In the genomic region with DNA sequence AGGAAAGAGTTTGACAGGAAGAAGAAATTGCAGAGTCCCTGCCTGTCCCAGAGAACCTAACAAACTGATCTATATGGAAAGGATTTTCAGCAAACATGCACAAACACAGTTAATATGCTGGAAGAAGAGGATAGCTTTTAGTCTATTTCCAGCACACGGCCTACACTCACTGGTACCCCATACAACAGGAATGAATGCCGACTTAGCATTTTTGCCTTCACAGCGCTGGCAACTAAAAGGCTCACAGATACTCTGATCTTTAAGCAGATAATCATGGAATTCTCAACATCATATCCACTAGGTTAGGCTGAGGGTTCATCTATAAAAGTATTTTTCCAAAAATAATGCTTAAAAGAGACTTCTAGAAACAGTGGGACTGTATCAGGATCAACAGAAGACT, we compare ENCODE assay signal across 19 cellular contexts. TPM values are rescaled to one million over a fixed set of nuclear protein-coding genes. Genes with fewer than 3 reads are reported as not detected.
DNase-seq lines count a peak whose midpoint lies in the region; ATAC-seq, FAIRE-seq and TF ChIP-seq lines count a peak whose summit lies in the region.
"Had no signal": no experiment of that assay in that cellular context is flagged by ENCODE, and none has a peak within 500 bp of the region (broad histone marks: within the 10 kb centered on the region; RNA-seq: fewer than 3 reads in every experiment).

No MANE protein-coding gene starts in this region.

- in situ Hi-C loops in IMR-90 (cut with MboI; ENCODE audit: low sequenced_read_pairs): no loop called here

- H4K20me1 ChIP-seq in IMR-90 (ENCODE audit: insufficient read depth, low read length) (no peaks in the 10 kb centered on the region), H1 (replicated peaks in 1 of 2; ENCODE audit: control insufficient read depth in 1 of 2, insufficient read depth in 2 of 2, low read length in 2 of 2) (no peaks in the 10 kb centered on the region)

- CTCF ChIA-PET in A549 (lab: Yijun Ruan, JAX) (interaction anchor here (1.0 to 1.5 kb wide), 4 partner anchors 25 to 272 kb away, joined by 3 to 6 read pairs (median 4); no protein-coding TSS in a partner anchor), IMR-90 (lab: Yijun Ruan, JAX) (no interaction called here), H1 (lab: Charles Lee; ENCODE audit: partially characterized antibody) (interaction anchor here (1.2 kb wide), 1 partner anchor 25 kb away, joined by 3 read pairs; no protein-coding TSS in a partner anchor)

- no peak overlapping the region for H2AK9ac ChIP-seq in IMR-90 (replicated peaks; ENCODE audit: low read depth, low read length, poor library complexity)

- peaks cover 4% of the 10 kb centered on the region; the same call in 1 of the 2 replicates for H3K36me3 ChIP-seq in IMR-90 (ENCODE audit: control insufficient read depth, insufficient read depth, low read length)
- no peaks in the 10 kb centered on the region for H3K36me3 ChIP-seq in H1 (ENCODE audit: control insufficient read depth in 2 of 4, insufficient read depth in 4 of 4, low read length in 3 of 4)

- H3K18ac ChIP-seq in IMR-90 (ENCODE audit: low read depth, low read length) (no peak overlapping the region), H1 (ENCODE audit: extremely low read depth, low read length) (no peak overlapping the region)

- FAIRE-seq in A549 (lab: Jason Lieb, UNC): no peak
- FAIRE-seq in H1 (lab: Jason Lieb, UNC): no peak
- FAIRE-seq: A204.1, D721Med, G401.6, GM12891, GM19239 had no signal

- no peak overlapping the region for H3K23ac ChIP-seq in IMR-90 (ENCODE audit: low read depth, low read length)
- H3K23ac ChIP-seq in H1 (ENCODE audit: insufficient read length): no peak overlapping the region

- no peak overlapping the region for H2AK5ac ChIP-seq in IMR-90 (ENCODE audit: low read depth, low read length)
- H2AK5ac ChIP-seq in H1 (ENCODE audit: low read depth, low read length): no peak overlapping the region

- H2BK20ac ChIP-seq in IMR-90 (ENCODE audit: low read depth, low read length): no peak overlapping the region
- H2BK20ac ChIP-seq in H1 (ENCODE audit: low read length): no peak overlapping the region

- H3K79me1 ChIP-seq in IMR-90 (ENCODE audit: low read depth in 1 of 2, low read length in 2 of 2): no peaks in the 10 kb centered on the region
- no peaks in the 10 kb centered on the region for H3K79me1 ChIP-seq in H1 (ENCODE audit: low read depth, low read length)

- H3K4ac ChIP-seq in IMR-90 (ENCODE audit: low read depth, low read length): no peak overlapping the region
- H3K4ac ChIP-seq in H1 (replicated peaks; ENCODE audit: insufficient read length, low read depth, low read length): no peak overlapping the region

- WGBS in A549 (ENCODE audit: missing lambda C conversion rate): 91% methylated on average over 3 of the region's 3 CpGs
- WGBS in IMR-90 (ENCODE audit: extremely low coverage in 2 of 2, insufficient read length in 1 of 2), 2 experiments: no CpG with 5 or more reads among the region's 3 CpGs
- WGBS in H1 (ENCODE audit: extremely low coverage in 1 of 2, insufficient coverage in 1 of 2, insufficient read length in 1 of 2, insufficient replicate concordance in 2 of 2, low coverage in 1 of 2, low lambda C conversion rate in 2 of 2, missing lambda C conversion rate in 1 of 2), 2 experiments: 97% methylated on average over 3 of the region's 3 CpGs; no CpG with 5 or more reads in 1 of the 2 experiments

- H3K4me1 ChIP-seq in A549: no peaks in the 10 kb centered on the region
- no peaks in the 10 kb centered on the region for H3K4me1 ChIP-seq in IMR-90 (ENCODE audit: control insufficient read depth, insufficient read depth, low read length)
- no peaks in the 10 kb centered on the region for H3K4me1 ChIP-seq in H1 (replicated peaks in 1 of 4; ENCODE audit: control insufficient read depth in 3 of 4, insufficient read depth in 4 of 4, low read length in 3 of 4)
- H3K4me1 ChIP-seq: Caco-2 had no signal

- no peak overlapping the region for H2BK5ac ChIP-seq in IMR-90 (ENCODE audit: low read depth, low read length, poor library complexity, severe bottlenecking)
- no peak overlapping the region for H2BK5ac ChIP-seq in H1 (ENCODE audit: low read depth, low read length)

- no peak overlapping the region for H2BK120ac ChIP-seq in IMR-90 (ENCODE audit: low read depth, low read length)
- H2BK120ac ChIP-seq in H1 (replicated peaks; ENCODE audit: low read depth, low read length): no peak overlapping the region

- no peaks in the 10 kb centered on the region for H3K9me3 ChIP-seq in A549
- no peaks in the 10 kb centered on the region for H3K9me3 ChIP-seq in IMR-90 (ENCODE audit: control insufficient read depth, insufficient read depth, low read length)
- H3K9me3 ChIP-seq in H1 (ENCODE audit: insufficient read depth in 2 of 2, low read depth in 1 of 2, low read length in 1 of 2): peaks cover under 1 to 2% of the 10 kb centered on the region in 2 experiments; a peak in 3 of 4 replicates
- H3K9me3 ChIP-seq: Caco-2 had no signal

- H4K8ac ChIP-seq in IMR-90 (ENCODE audit: low read depth in 2 of 2, low read length in 2 of 2) (no peak overlapping the region), H1 (ENCODE audit: extremely low read depth, insufficient read depth, low read length) (no peak overlapping the region)

- no peak overlapping the region for H3K14ac ChIP-seq in IMR-90 (replicated peaks; ENCODE audit: low read depth, low read length)
- no peak overlapping the region for H3K14ac ChIP-seq in H1 (ENCODE audit: insufficient read length)

- TF ChIP-seq EP300 in A549 (IDR thresholded peaks at IDR 0.05) (no peak), H1 (IDR thresholded peaks at IDR 0.05; ENCODE audit: borderline replicate concordance in 1 of 2, low read depth in 2 of 2, low read length in 2 of 2) (no peak)

- H3K4me2 ChIP-seq in A549: no peak overlapping the region
- no peak overlapping the region for H3K4me2 ChIP-seq in IMR-90 (ENCODE audit: low read depth, low read length)
- H3K4me2 ChIP-seq in H1 (ENCODE audit: insufficient read depth in 1 of 2, low read depth in 2 of 2, low read length in 2 of 2): no peak overlapping the region
- H3K4me2 ChIP-seq: BLaER1 treated with 17β-estradiol and CSF1 and Interleukin-3, amounts not matched to agents 10 nM and 100 nM had no signal

- no peak for DNase-seq in A549 (ENCODE audit: low read depth in 1 of 2, low spot score in 1 of 2)
- no peak for DNase-seq in IMR-90
- no peak for DNase-seq in H1 (ENCODE audit: low read depth in 1 of 2, low spot score in 2 of 2)
- DNase-seq in ureter (ENCODE audit: low spot score): no peak
- DNase-seq: 8988T; Caco-2; Calu3; CD4-positive, alpha-beta T cell; CD8-positive, alpha-beta T cell; DMS79 treated with DMSO at 0.1 percent for 48 hours had no signal

- H2AFZ ChIP-seq in IMR-90 (replicated peaks; ENCODE audit: low read length, poor library complexity) (no peak overlapping the region), H1 (ENCODE audit: low read length) (no peak overlapping the region)

- H3K9ac ChIP-seq in IMR-90 (ENCODE audit: low read depth, low read length): no peak overlapping the region
- H3K9ac ChIP-seq in H1 (replicated peaks in 1 of 4; ENCODE audit: extremely low read depth in 1 of 4, low read depth in 3 of 4, low read length in 3 of 4): no peak overlapping the region
- H3K9ac ChIP-seq: BLaER1 treated with 17β-estradiol and CSF1 and Interleukin-3, amounts not matched to agents 10 nM and 100 nM had no signal

- H3K27ac ChIP-seq in A549 (no peak overlapping the region), IMR-90 (ENCODE audit: insufficient read depth, low read length) (no peak overlapping the region), H1 (ENCODE audit: low read depth, low read length) (no peak overlapping the region)
- H3K27ac ChIP-seq: BLaER1 treated with 17β-estradiol and CSF1 and Interleukin-3, amounts not matched to agents 10 nM and 100 nM; C4-2B had no signal

- TF ChIP-seq POLR2A in A549 (IDR thresholded peaks at IDR 0.05; ENCODE audit: low read length) (no peak), IMR-90 (IDR thresholded peaks at IDR 0.05; ENCODE audit: low read depth, low read length) (no peak), H1 (IDR thresholded peaks at IDR 0.05; ENCODE audit: control extremely low read depth in 1 of 2, low read depth in 2 of 2, low read length in 2 of 2) (no peak)

- TF ChIP-seq CTCF in A549 (IDR thresholded peaks at IDR 0.05): no peak
- TF ChIP-seq CTCF in IMR-90 (conservative IDR thresholded peaks at IDR 0.05; ENCODE audit: low read depth, low read length): no peak
- no peak for TF ChIP-seq CTCF in H1 (IDR thresholded peaks at IDR 0.05; ENCODE audit: control extremely low read depth in 1 of 3, insufficient read depth in 1 of 3, low read depth in 1 of 3, low read length in 3 of 3)

- H2BK12ac ChIP-seq in H1 (ENCODE audit: low read depth, low read length): no peak overlapping the region

- ATAC-seq in A549: no peak
- ATAC-seq in IMR-90 (ENCODE audit: low read depth): no peak
- ATAC-seq in HG03469 (IDR thresholded peaks at IDR 0.05; ENCODE audit: unreplicated experiment): no peak
- ATAC-seq in HG02610 (IDR thresholded peaks at IDR 0.05; ENCODE audit: unreplicated experiment): no peak
- ATAC-seq: CD8-positive, alpha-beta T cell had no signal

- H3K27me3 ChIP-seq in IMR-90 (ENCODE audit: control insufficient read depth, insufficient read depth, low read length): no peaks in the 10 kb centered on the region
- peaks cover 0 to under 1% (median 0%) of the 10 kb centered on the region in 4 experiments; a peak in 1 of 7 replicates for H3K27me3 ChIP-seq in H1 (replicated peaks in 1 of 4; ENCODE audit: control insufficient read depth in 3 of 4, extremely low read depth in 1 of 4, insufficient read depth in 3 of 4, low read length in 3 of 4)

- no peaks in the 10 kb centered on the region for H3K23me2 ChIP-seq in H1 (ENCODE audit: low read depth, low read length)

- H2BK15ac ChIP-seq in IMR-90 (ENCODE audit: low read depth, low read length) (no peak overlapping the region), H1 (ENCODE audit: low read length) (no peak overlapping the region)

- H4K5ac ChIP-seq in IMR-90 (ENCODE audit: low read depth, low read length) (no peak overlapping the region), H1 (ENCODE audit: insufficient read length, low read depth, low read length) (no peak overlapping the region)

- no peak overlapping the region for H4K91ac ChIP-seq in IMR-90 (ENCODE audit: insufficient read depth, low read depth, low read length)
- H4K91ac ChIP-seq in H1 (replicated peaks; ENCODE audit: insufficient read length, low read length): no peak overlapping the region

- no peaks in the 10 kb centered on the region for H3K79me2 ChIP-seq in H1 (ENCODE audit: control insufficient read depth in 1 of 2, insufficient read depth in 2 of 2, low read length in 2 of 2)

- TF ChIP-seq RAD21 in A549 (conservative IDR thresholded peaks at IDR 0.05 in 1 of 2, IDR thresholded peaks at IDR 0.05 in 1 of 2) (no peak), IMR-90 (IDR thresholded peaks at IDR 0.05; ENCODE audit: low read length) (no peak), H1 (IDR thresholded peaks at IDR 0.05 in 1 of 2, conservative IDR thresholded peaks at IDR 0.05 in 1 of 2; ENCODE audit: low read depth in 2 of 2, low read length in 2 of 2) (no peak)

- H3K4me3 ChIP-seq in A549: no peak overlapping the region
- no peak overlapping the region for H3K4me3 ChIP-seq in IMR-90 (ENCODE audit: insufficient read depth, low read depth, low read length)
- no peak overlapping the region for H3K4me3 ChIP-seq in H1 (ENCODE audit: extremely low read depth in 1 of 4, insufficient read depth in 2 of 4, low read depth in 3 of 4, low read length in 4 of 4)
- H3K4me3 ChIP-seq: BLaER1 treated with 17β-estradiol and CSF1 and Interleukin-3, amounts not matched to agents 10 nM and 100 nM had no signal

- no TSS peak for BruUV-seq in IMR-90 (replicated peaks; lab: Mats Ljungman, UMichigan)

- intact Hi-C loops in IMR-90 (cut with micrococcal nuclease): no loop called here

- POLR2A ChIA-PET in A549 (lab: Yijun Ruan, JAX) (no interaction called here), IMR-90 (lab: Charles Lee; ENCODE audit: unreplicated experiment) (no interaction called here), H1 (lab: Charles Lee; ENCODE audit: partially characterized antibody) (interaction anchor here (0.6 to 1.5 kb wide), 4 partner anchors 22 to 357 kb away, joined by 3 to 5 read pairs (median 3); a partner anchor contains a TSS)

- H3K9me1 ChIP-seq in IMR-90 (ENCODE audit: insufficient read depth, low read length): no peaks in the 10 kb centered on the region

- H3K56ac ChIP-seq in IMR-90 (ENCODE audit: extremely low read depth, insufficient read depth, low read length): no peak overlapping the region
- no peak overlapping the region for H3K56ac ChIP-seq in H1 (replicated peaks; ENCODE audit: insufficient read length, low read depth, low read length)

- dilution Hi-C loops in IMR-90 (cut with HindIII; ENCODE audit: low sequenced_read_pairs, unreplicated experiment): no loop called here

RNA-seq across cellular contexts. Expression of a gene that starts 9.8 kb away (rescaled TPM):
- polyA plus RNA-seq in A549 (2011; rRNA removed) (0.66 and 0.90 TPM in 2 replicates), A549 (2017; fragmentation: RNase III; extraction: RNeasy Plus Mini Kit Qiagen cat#74134 plus additional on column Dnase treatment) (0.13 to 0.41 TPM in 2 of 3 replicates, not detected in the other), IMR-90 (2012; rRNA removed) (2.2 and 2.8 TPM in 2 replicates), H1 (2011; rRNA removed) (3.5 and 4.0 TPM in 2 replicates)
- polyA plus RNA-seq in A549 (2012; cell fraction: cytosol; rRNA removed): 1.1 TPM in 2 replicates
- polyA plus RNA-seq in A549 (2012; cell fraction: nucleus; rRNA removed): 3.5 and 3.8 TPM in 2 replicates
- 1.2 and 1.5 TPM in 2 replicates for polyA minus RNA-seq in A549 (2011; rRNA and poly(A)+ RNA removed)
- total RNA-seq in IMR-90 (2012; rRNA removed) (1.4 and 1.9 TPM in 2 replicates), ureter (2.6 TPM)
- polyA plus RNA-seq in IMR-90 (2012; cell fraction: cytosol; rRNA removed): 1.3 and 2.5 TPM in 2 replicates
- 4.1 and 6.9 TPM in 2 replicates for polyA plus RNA-seq in IMR-90 (2012; cell fraction: nucleus; rRNA removed; ENCODE audit: low replicate concordance)
- 0.23 and 1.0 TPM in 2 replicates for total RNA-seq in H1 (2021; fragmentation: NEBNext Ultra II Directional; extraction: Animal tissue kit (Norgen Biotek cat#: 25700))
- polyA plus RNA-seq in H1 (2011; cell fraction: cytosol; rRNA removed): 2.2 TPM
- 4.9 TPM for polyA plus RNA-seq in H1 (2011; cell fraction: nucleus; rRNA removed)
- 1.5 to 2.5 TPM (median 1.6 TPM) in 4 replicates for polyA plus RNA-seq in H1 (2012, experiment 1 of 2)
- 1.6 TPM for polyA plus RNA-seq in H1 (2012, experiment 2 of 2)
- 1.1 TPM for polyA plus RNA-seq in H1 (2013, experiment 1 of 2)
- 0.92 TPM for polyA plus RNA-seq in H1 (2013, experiment 2 of 2)
- polyA minus RNA-seq in H1 (2011; rRNA and poly(A)+ RNA removed): 1.7 and 2.3 TPM in 2 replicates
- polyA minus RNA-seq in H1 (2011; cell fraction: cytosol; rRNA and poly(A)+ RNA removed): not detected
- polyA minus RNA-seq in H1 (2011; cell fraction: nucleus; rRNA and poly(A)+ RNA removed): 0.50 TPM

RNA-seq across cellular contexts. Expression of a gene that starts 23.0 kb away (rescaled TPM):
- 12.4 and 15.3 TPM in 2 replicates for polyA plus RNA-seq in A549 (2011; rRNA removed)
- 6.8 and 11.5 TPM in 2 replicates for polyA plus RNA-seq in A549 (2012; cell fraction: cytosol; rRNA removed)
- polyA plus RNA-seq in A549 (2012; cell fraction: nucleus; rRNA removed): 8.3 and 9.9 TPM in 2 replicates
- 10.8 to 12.7 TPM (median 11.8 TPM) in 3 replicates for polyA plus RNA-seq in A549 (2017; fragmentation: RNase III; extraction: RNeasy Plus Mini Kit Qiagen cat#74134 plus additional on column Dnase treatment)
- 23.8 and 24.1 TPM in 2 replicates for polyA minus RNA-seq in A549 (2011; rRNA and poly(A)+ RNA removed)
- 10.6 and 12.2 TPM in 2 replicates for total RNA-seq in IMR-90 (2012; rRNA removed)
- 17.8 and 18.5 TPM in 2 replicates for polyA plus RNA-seq in IMR-90 (2012; rRNA removed)
- polyA plus RNA-seq in IMR-90 (2012; cell fraction: cytosol; rRNA removed): 12.2 and 14.4 TPM in 2 replicates
- polyA plus RNA-seq in IMR-90 (2012; cell fraction: nucleus; rRNA removed; ENCODE audit: low replicate concordance): 12.7 and 13.0 TPM in 2 replicates
- 46.6 and 49.0 TPM in 2 replicates for total RNA-seq in H1 (2021; fragmentation: NEBNext Ultra II Directional; extraction: Animal tissue kit (Norgen Biotek cat#: 25700))
- 33.1 and 41.9 TPM in 2 replicates for polyA plus RNA-seq in H1 (2011; rRNA removed)
- polyA plus RNA-seq in H1 (2011; cell fraction: cytosol; rRNA removed): 29.4 TPM
- polyA plus RNA-seq in H1 (2011; cell fraction: nucleus; rRNA removed): 35.7 TPM
- polyA plus RNA-seq in H1 (2012, experiment 1 of 2): 33.8 to 41.7 TPM (median 38.8 TPM) in 4 replicates
- polyA plus RNA-seq in H1 (2012, experiment 2 of 2): 43.1 TPM
- 26.5 TPM for polyA plus RNA-seq in H1 (2013, experiment 1 of 2)
- 27.2 TPM for polyA plus RNA-seq in H1 (2013, experiment 2 of 2)
- polyA minus RNA-seq in H1 (2011; rRNA and poly(A)+ RNA removed): 41.2 and 46.0 TPM in 2 replicates
- 21.4 TPM for polyA minus RNA-seq in H1 (2011; cell fraction: cytosol; rRNA and poly(A)+ RNA removed)
- 20.6 TPM for polyA minus RNA-seq in H1 (2011; cell fraction: nucleus; rRNA and poly(A)+ RNA removed)
- 43.7 TPM for total RNA-seq in ureter

RNA-seq across cellular contexts. Expression of a gene that starts 49.2 kb away (rescaled TPM):
- polyA plus RNA-seq in A549 (2011; rRNA removed) (9.7 and 11.7 TPM in 2 replicates), A549 (2017; fragmentation: RNase III; extraction: RNeasy Plus Mini Kit Qiagen cat#74134 plus additional on column Dnase treatment) (4.7 to 5.9 TPM (median 5.7 TPM) in 3 replicates), IMR-90 (2012; rRNA removed) (6.1 and 6.6 TPM in 2 replicates), H1 (2011; rRNA removed) (1.9 and 2.3 TPM in 2 replicates)
- polyA plus RNA-seq in A549 (2012; cell fraction: cytosol; rRNA removed): 6.1 and 7.3 TPM in 2 replicates
- 3.3 and 4.6 TPM in 2 replicates for polyA plus RNA-seq in A549 (2012; cell fraction: nucleus; rRNA removed)
- polyA minus RNA-seq in A549 (2011; rRNA and poly(A)+ RNA removed): 5.2 and 5.3 TPM in 2 replicates
- total RNA-seq in IMR-90 (2012; rRNA removed) (9.2 and 10.6 TPM in 2 replicates), ureter (5.3 TPM)
- 4.6 and 6.9 TPM in 2 replicates for polyA plus RNA-seq in IMR-90 (2012; cell fraction: cytosol; rRNA removed)
- polyA plus RNA-seq in IMR-90 (2012; cell fraction: nucleus; rRNA removed; ENCODE audit: low replicate concordance): 2.0 and 4.8 TPM in 2 replicates
- 3.6 and 3.8 TPM in 2 replicates for total RNA-seq in H1 (2021; fragmentation: NEBNext Ultra II Directional; extraction: Animal tissue kit (Norgen Biotek cat#: 25700))
- 2.5 TPM for polyA plus RNA-seq in H1 (2011; cell fraction: cytosol; rRNA removed)
- polyA plus RNA-seq in H1 (2011; cell fraction: nucleus; rRNA removed): 1.7 TPM
- polyA plus RNA-seq in H1 (2012, experiment 1 of 2): 3.0 to 3.8 TPM (median 3.4 TPM) in 4 replicates
- polyA plus RNA-seq in H1 (2012, experiment 2 of 2): 4.3 TPM
- polyA plus RNA-seq in H1 (2013, experiment 1 of 2): 3.2 TPM
- 3.4 TPM for polyA plus RNA-seq in H1 (2013, experiment 2 of 2)
- polyA minus RNA-seq in H1 (2011; rRNA and poly(A)+ RNA removed): 2.4 and 2.6 TPM in 2 replicates
- 1.4 TPM for polyA minus RNA-seq in H1 (2011; cell fraction: cytosol; rRNA and poly(A)+ RNA removed)
- 1.2 TPM for polyA minus RNA-seq in H1 (2011; cell fraction: nucleus; rRNA and poly(A)+ RNA removed)
